10 cellular contexts compared by ENCODE assay signal in genomic region chr22:35622132-35622913, GRCh38. TPM values are rescaled to one million over a fixed set of nuclear protein-coding genes. Genes with fewer than 3 reads are reported as not detected.
DNase-seq lines count a peak whose midpoint lies in the region; ATAC-seq and TF ChIP-seq lines count a peak whose summit lies in the region.
"Had no signal": no experiment of that assay in that cellular context is flagged by ENCODE, and none has a peak within 500 bp of the region (broad histone marks: within the 10 kb centered on the region; RNA-seq: fewer than 3 reads in every experiment).

No MANE protein-coding gene starts in this region.

- H4K20me1 ChIP-seq in osteoblast (ENCODE audit: insufficient read depth, low read length), result no peaks in the 10 kb centered on the region
- H4K20me1 ChIP-seq in smooth muscle cell (ENCODE audit: low read depth), result no peaks in the 10 kb centered on the region

- H3K4me1 Mint-ChIP-seq in endodermal cell, result peaks cover 9% of the 10 kb centered on the region

- no peak overlapping the region for H3K9ac ChIP-seq in endodermal cell (ENCODE audit: extremely low read depth, low read length, poor library complexity, severe bottlenecking)
- H3K9ac ChIP-seq in smooth muscle cell (ENCODE audit: low read depth), result no peak overlapping the region

- H3K36me3 ChIP-seq in endodermal cell (ENCODE audit: control insufficient read depth, insufficient read depth, low read length) (no peaks in the 10 kb centered on the region), osteoblast (ENCODE audit: insufficient read depth, low read length) (no peaks in the 10 kb centered on the region), smooth muscle cell (ENCODE audit: low read depth) (no peaks in the 10 kb centered on the region)

- H3F3A ChIP-seq in smooth muscle cell (ENCODE audit: low read depth), result no peaks in the 10 kb centered on the region

- no peak overlapping the region for H2AFZ ChIP-seq in osteoblast (ENCODE audit: low read length)
- no peak overlapping the region for H2AFZ ChIP-seq in smooth muscle cell (ENCODE audit: low read depth)

- no peak for ATAC-seq in HG03095 (IDR thresholded peaks at IDR 0.05; ENCODE audit: unreplicated experiment)
- ATAC-seq in HG03139 (IDR thresholded peaks at IDR 0.05; ENCODE audit: unreplicated experiment), result no peak

- H3K9me3 Mint-ChIP-seq in endodermal cell, result no peaks in the 10 kb centered on the region
- H3K9me3 Mint-ChIP-seq: dendritic cell treated with granulocyte-macrophage colony-stimulating factor and Interleukin-4, amounts not matched to agents 40 ng/mL and 50 ng/mL, for 4 days; stimulated activated effector memory CD8-positive, alpha-beta T cell treated with anti-CD3 and anti-CD28 coated beads, Interleukin-12 subunit alpha, Interleukin-12 subunit beta, amount 100 ng/mL, for 72 hours had no signal

- H3K4me2 ChIP-seq in osteoblast (ENCODE audit: insufficient read depth, low read length) (no peak overlapping the region), smooth muscle cell (no peak overlapping the region)

- H3K27ac ChIP-seq in endodermal cell (ENCODE audit: low read depth, low read length) (no peak overlapping the region), osteoblast (ENCODE audit: low read depth, low read length) (peak overlapping the region; percentile 26), smooth muscle cell (ENCODE audit: low read depth) (no peak overlapping the region)

- peaks cover 3% of the 10 kb centered on the region for H3K27me3 Mint-ChIP-seq in endodermal cell (ENCODE audit: insufficient read depth)

- H3K4me1 ChIP-seq in endodermal cell (ENCODE audit: control insufficient read depth, insufficient read depth, low read length), result no peaks in the 10 kb centered on the region
- peaks cover 20% of the 10 kb centered on the region for H3K4me1 ChIP-seq in osteoblast (ENCODE audit: insufficient read depth, low read length)
- H3K4me1 ChIP-seq in smooth muscle cell (ENCODE audit: low read depth), result peaks cover 4% of the 10 kb centered on the region

- TF ChIP-seq CTCF in endodermal cell (conservative IDR thresholded peaks at IDR 0.05), result no peak
- no peak for TF ChIP-seq CTCF in osteoblast (IDR thresholded peaks at IDR 0.05; ENCODE audit: extremely low read depth, low read depth, low read length)
- no peak for TF ChIP-seq CTCF in smooth muscle cell (IDR thresholded peaks at IDR 0.05; ENCODE audit: borderline replicate concordance, insufficient read depth, poor library complexity, severe bottlenecking)

- H3K4me3 ChIP-seq in endodermal cell (ENCODE audit: low read length) (no peak overlapping the region), osteoblast (ENCODE audit: insufficient read depth, low read length) (no peak overlapping the region), smooth muscle cell (no peak overlapping the region)

- H3K27ac Mint-ChIP-seq in endodermal cell, result peak overlapping the region; percentile 63
- H3K27ac Mint-ChIP-seq: dendritic cell treated with granulocyte-macrophage colony-stimulating factor and Interleukin-4, amounts not matched to agents 40 ng/mL and 50 ng/mL, for 4 days had no signal

- peak; percentile 70 for DNase-seq in DMS53 treated with DMSO at 0.1 percent for 48 hours (lab: John Stamatoyannopoulos, UW; ENCODE audit: unreplicated experiment)
- DNase-seq in NCI-H2107 treated with DMSO at 0.1 percent for 48 hours (lab: John Stamatoyannopoulos, UW; ENCODE audit: unreplicated experiment), result peak; percentile 71
- peak; percentile 87 for DNase-seq in endodermal cell
- DNase-seq in osteoblast (ENCODE audit: insufficient read length, low spot score, missing footprints), result no peak
- DNase-seq in activated naive CD4-positive, alpha-beta T cell treated with anti-CD3 and anti-CD28 coated beads, Interleukin-2, amount 50 U/mL, for 16 hours, result no peak
- no peak for DNase-seq in smooth muscle cell (lab: John Stamatoyannopoulos, UW; ENCODE audit: unreplicated experiment)

- H3K9me3 ChIP-seq in endodermal cell (ENCODE audit: control insufficient read depth, low read length), result no peaks in the 10 kb centered on the region
- no peaks in the 10 kb centered on the region for H3K9me3 ChIP-seq in osteoblast (ENCODE audit: low read depth, low read length)
- H3K9me3 ChIP-seq in smooth muscle cell (replicated peaks; ENCODE audit: low read depth), result no peaks in the 10 kb centered on the region

- H3K79me2 ChIP-seq in osteoblast (ENCODE audit: insufficient read depth, low read length) (no peaks in the 10 kb centered on the region), smooth muscle cell (ENCODE audit: low read depth) (no peaks in the 10 kb centered on the region)

- no peaks in the 10 kb centered on the region for H3K36me3 Mint-ChIP-seq in endodermal cell (ENCODE audit: low read depth)
- H3K36me3 Mint-ChIP-seq: stimulated activated effector memory CD8-positive, alpha-beta T cell treated with anti-CD3 and anti-CD28 coated beads, Interleukin-12 subunit alpha, Interleukin-12 subunit beta, amount 100 ng/mL, for 72 hours had no signal

- 61 to 100% methylated on average over 1 to 8 of the region's 10 CpGs for WGBS in endodermal cell (ENCODE audit: insufficient coverage in 1 of 2, insufficient read length in 1 of 2), 2 experiments
- WGBS in smooth muscle cell (ENCODE audit: low lambda C conversion rate), result 63% methylated on average over 7 of the region's 10 CpGs

- no peak overlapping the region for H3K4me3 Mint-ChIP-seq in endodermal cell
- H3K4me3 Mint-ChIP-seq: dendritic cell treated with granulocyte-macrophage colony-stimulating factor and Interleukin-4, amounts not matched to agents 40 ng/mL and 50 ng/mL, for 4 days; stimulated activated effector memory CD8-positive, alpha-beta T cell treated with anti-CD3 and anti-CD28 coated beads, Interleukin-12 subunit alpha, Interleukin-12 subunit beta, amount 100 ng/mL, for 72 hours had no signal

- H3K27me3 ChIP-seq in endodermal cell (ENCODE audit: control insufficient read depth, insufficient read depth, low read length, poor library complexity, severe bottlenecking) (no peaks in the 10 kb centered on the region), osteoblast (ENCODE audit: insufficient read depth, low read length) (no peaks in the 10 kb centered on the region), smooth muscle cell (ENCODE audit: low read depth) (no peaks in the 10 kb centered on the region)

RNA-seq across cellular contexts. Expression of gene MB, which starts 5.2 kb away (rescaled TPM):
- 1 to 10 TPM; 1.4 to 2.6 TPM for total RNA-seq in endodermal cell
- 0.68 TPM for polyA plus RNA-seq in endodermal cell (2013, experiment 1 of 2)
- 1.1 TPM for polyA plus RNA-seq in endodermal cell (2013, experiment 2 of 2)
- total RNA-seq in osteoblast, result 0.36 TPM in 1 of 2 replicates, not detected in the other
- not detected in 2 replicates for total RNA-seq in smooth muscle cell
- 0.14 and 0.53 TPM in 2 replicates for polyA plus RNA-seq in smooth muscle cell

RNA-seq across cellular contexts. Expression of gene APOL6, which starts 25.9 kb away (rescaled TPM):
- not detected for total RNA-seq in endodermal cell
- polyA plus RNA-seq in endodermal cell (2013, experiment 1 of 2), result not detected
- polyA plus RNA-seq in endodermal cell (2013, experiment 2 of 2), result not detected
- total RNA-seq in osteoblast, result 40.7 and 51.8 TPM in 2 replicates
- total RNA-seq in smooth muscle cell, result 0.76 and 0.99 TPM in 2 replicates
- polyA plus RNA-seq in smooth muscle cell, result 0.18 and 0.23 TPM in 2 replicates

Comparison
In these comparisons a context has a peak if more than half of its experiments do, and no peak if none do; other contexts are left out.
1. DNase-seq: peak in DMS53 treated with DMSO at 0.1 percent for 48 hours (single experiment), NCI-H2107 treated with DMSO at 0.1 percent for 48 hours (single experiment) and endodermal cell (single experiment); none in osteoblast (single experiment), activated naive CD4-positive, alpha-beta T cell treated with anti-CD3 and anti-CD28 coated beads, Interleukin-2, amount 50 U/mL, for 16 hours (single experiment) and smooth muscle cell (single experiment).
2. RNA of gene APOL6, which starts 25.9 kb away (total RNA-seq): 40.7 to 51.8 TPM in osteoblast; 0.76 to 0.99 TPM in smooth muscle cell and not detected in endodermal cell; every median in the first group is over 10 times any median in the second.